Comparison of ENCODE assay signal across 8 cellular contexts in the genomic region with DNA sequence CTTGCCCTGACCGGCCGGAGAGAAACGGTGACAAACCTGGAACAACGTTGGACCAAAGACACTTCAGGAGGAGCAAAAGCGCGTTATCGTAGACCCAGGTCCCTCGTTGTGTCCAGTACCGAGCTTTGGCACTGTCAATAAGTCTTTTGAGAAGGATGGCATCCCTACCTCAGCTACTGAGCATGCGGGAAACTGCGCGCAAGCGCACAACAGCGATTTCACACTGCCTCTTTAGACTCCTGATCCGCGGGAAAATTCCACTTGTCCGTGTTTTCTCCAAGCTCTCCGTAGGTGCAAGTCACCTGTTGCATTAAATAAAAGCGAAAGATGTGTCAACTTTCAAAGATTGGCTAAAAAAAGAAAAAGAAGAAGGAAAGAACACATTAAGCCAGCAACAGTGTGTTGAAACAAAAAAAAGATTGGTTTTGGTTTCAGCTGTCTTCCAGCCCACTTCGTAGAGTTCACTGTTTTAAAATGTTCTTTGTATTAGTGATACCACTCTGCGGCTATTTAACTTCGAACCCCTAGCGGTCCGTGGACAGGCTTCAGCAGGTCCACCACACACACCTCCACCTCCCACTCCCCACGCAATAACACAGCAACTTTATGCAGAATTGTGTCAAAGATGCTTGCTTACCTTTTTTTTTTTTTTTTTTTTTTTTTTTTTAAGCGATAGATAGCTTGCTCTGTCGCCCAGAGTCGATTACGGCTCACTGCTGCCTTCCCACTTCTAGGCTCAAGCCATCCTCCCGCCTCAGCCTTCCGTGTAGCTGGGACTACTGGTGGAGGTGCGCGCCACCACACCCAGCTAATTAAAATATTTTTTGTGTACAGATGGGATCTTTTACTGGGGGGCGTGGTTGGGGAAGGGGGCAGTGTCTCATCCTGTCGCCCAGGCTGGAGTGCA. TPM values are rescaled to one million over a fixed set of nuclear protein-coding genes. Genes with fewer than 3 reads are reported as not detected.
A peak's percentile ranks its signal among the peaks of the same experiment; 100 is the strongest.
DNase-seq lines count a peak whose midpoint lies in the region; ATAC-seq and TF ChIP-seq lines count a peak whose summit lies in the region.

A gene with protein sequence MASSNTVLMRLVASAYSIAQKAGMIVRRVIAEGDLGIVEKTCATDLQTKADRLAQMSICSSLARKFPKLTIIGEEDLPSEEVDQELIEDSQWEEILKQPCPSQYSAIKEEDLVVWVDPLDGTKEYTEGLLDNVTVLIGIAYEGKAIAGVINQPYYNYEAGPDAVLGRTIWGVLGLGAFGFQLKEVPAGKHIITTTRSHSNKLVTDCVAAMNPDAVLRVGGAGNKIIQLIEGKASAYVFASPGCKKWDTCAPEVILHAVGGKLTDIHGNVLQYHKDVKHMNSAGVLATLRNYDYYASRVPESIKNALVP (minus strand): TSS at position 139 of the 907 bp plus-strand sequence. CDS start 9,942 bp downstream, outside the sequence.

- ATAC-seq in stimulated activated naive CD8-positive, alpha-beta T cell treated with anti-CD3 and anti-CD28 coated beads, Interleukin-15, amount 100 ng/mL, for 72 hours, result peak; percentile 84

- H3K27ac Mint-ChIP-seq in nephron progenitor cell, result peak within 1 kb of the TSS; percentile 64
- peak within 1 kb of the TSS; percentile 95 to 97 for H3K27ac Mint-ChIP-seq in stimulated activated naive CD8-positive, alpha-beta T cell treated with anti-CD3 and anti-CD28 coated beads, Interleukin-15, amount 100 ng/mL, for 72 hours

- H3K36me3 ChIP-seq in ES-I3 (ENCODE audit: insufficient read depth, low read length), result no peaks in the 10 kb centered on the region
- H3K36me3 ChIP-seq in H7 (replicated peaks; ENCODE audit: control insufficient read depth, insufficient read depth, low read length), result no peaks in the 10 kb centered on the region

- H3K4me3 ChIP-seq in H7 (ENCODE audit: insufficient read depth, low read depth, low read length) (peak within 1 kb of the TSS; percentile 58), fibroblast of the aortic adventitia (ENCODE audit: low read depth, low read length) (peak within 1 kb of the TSS; percentile 97)

- peaks cover 7% of the 10 kb centered on the region for H3K4me1 Mint-ChIP-seq in nephron progenitor cell
- H3K4me1 Mint-ChIP-seq in stimulated activated naive CD8-positive, alpha-beta T cell treated with anti-CD3 and anti-CD28 coated beads, Interleukin-15, amount 100 ng/mL, for 72 hours, result peaks cover 6% of the 10 kb centered on the region

- H3K27me3 ChIP-seq in H7 (ENCODE audit: control insufficient read depth, insufficient read depth, low read length), result peaks cover 1% of the 10 kb centered on the region; the same call in 1 of the 2 replicates

- peaks cover 10% of the 10 kb centered on the region for H3K36me3 Mint-ChIP-seq in nephron progenitor cell (ENCODE audit: low read depth)

- no peaks in the 10 kb centered on the region for H3K9me3 ChIP-seq in ES-I3 (ENCODE audit: control insufficient read depth, insufficient read depth, low read length)

- H3K4me3 Mint-ChIP-seq in nephron progenitor cell, result peak within 1 kb of the TSS; percentile 98
- peak within 1 kb of the TSS; percentile 93 to 99 for H3K4me3 Mint-ChIP-seq in stimulated activated naive CD8-positive, alpha-beta T cell treated with anti-CD3 and anti-CD28 coated beads, Interleukin-15, amount 100 ng/mL, for 72 hours

- H3K9ac ChIP-seq in ES-I3 (ENCODE audit: low read depth, low read length), result peak within 1 kb of the TSS; percentile 81

- no peaks in the 10 kb centered on the region for H3K4me1 ChIP-seq in ES-I3 (ENCODE audit: insufficient read depth, low read length)

- H3K9me3 Mint-ChIP-seq in nephron progenitor cell, result peaks cover 4% of the 10 kb centered on the region
- H3K9me3 Mint-ChIP-seq in stimulated activated naive CD8-positive, alpha-beta T cell treated with anti-CD3 and anti-CD28 coated beads, Interleukin-15, amount 100 ng/mL, for 72 hours, result no peaks in the 10 kb centered on the region

- TF ChIP-seq CTCF in fibroblast of the aortic adventitia (IDR thresholded peaks at IDR 0.05; ENCODE audit: insufficient read depth, low read length), result no peak
- TF ChIP-seq CTCF in nephron progenitor cell (IDR thresholded peaks at IDR 0.05), result no peak

- peak; percentile 71 for DNase-seq in H7
- peak; percentile 95 for DNase-seq in M059J (ENCODE audit: low read depth)
- DNase-seq in SHP77 (lab: John Stamatoyannopoulos, UW), result peak; percentile 90 to 91
- DNase-seq in activated effector memory CD4-positive, alpha-beta T cell treated with Interleukin-2 at 50 U/mL for 16 hours, result peak; percentile 97
- DNase-seq in fibroblast of the aortic adventitia (ENCODE audit: low read depth), result peak; percentile 96
- peak; percentile 96 for DNase-seq in nephron progenitor cell
- peak; percentile 97 for DNase-seq in stimulated activated naive CD8-positive, alpha-beta T cell treated with anti-CD3 and anti-CD28 coated beads, Interleukin-15, amount 100 ng/mL, for 72 hours

- H3K27me3 Mint-ChIP-seq in nephron progenitor cell (ENCODE audit: low read depth, poor library complexity), result peaks cover 6% of the 10 kb centered on the region
- H3K27me3 Mint-ChIP-seq in stimulated activated naive CD8-positive, alpha-beta T cell treated with anti-CD3 and anti-CD28 coated beads, Interleukin-15, amount 100 ng/mL, for 72 hours, result no peaks in the 10 kb centered on the region

RNA-seq across cellular contexts. Expression of the gene that starts here (rescaled TPM):
- total RNA-seq in H7 (2014; rRNA removed; shearing (Covaris generic)), result 26.4 and 27.5 TPM in 2 replicates
- 27.5 and 29.5 TPM in 2 replicates for total RNA-seq in M059J (2014; rRNA removed; shearing (Covaris generic))
- total RNA-seq in fibroblast of the aortic adventitia (ENCODE audit: low replicate concordance), result 6.8 and 20.3 TPM in 2 replicates

Comparison
In these comparisons a context has a peak if more than half of its experiments do, and no peak if none do; other contexts are left out.
1. Peak in every context shown above with its lines: DNase-seq, ATAC-seq and H3K4me3 ChIP-seq.